Comparison of ENCODE assay signal across 18 cellular contexts in genomic region chr4:100164808-100165760, GRCh38. TPM values are rescaled to one million over a fixed set of nuclear protein-coding genes. Genes with fewer than 3 reads are reported as not detected.
"Had no signal": no experiment of that assay in that cellular context is flagged by ENCODE, and none has a peak within 500 bp of the region (broad histone marks: within the 10 kb centered on the region; RNA-seq: fewer than 3 reads in every experiment).

No MANE protein-coding gene starts in this region.

- H3K27me3 ChIP-seq: brain microvascular endothelial cell, foreskin keratinocyte, spleen, upper lobe of left lung had no signal

- H3K36me3 ChIP-seq: brain microvascular endothelial cell, spleen, upper lobe of left lung had no signal

- H3K27me3 Mint-ChIP-seq: dendritic cell treated with granulocyte-macrophage colony-stimulating factor and Interleukin-4, amounts not matched to agents 40 ng/mL and 50 ng/mL, for 4 days had no signal

- H3K36me3 Mint-ChIP-seq: activated naive CD8-positive, alpha-beta T cell treated with anti-CD3 and anti-CD28 coated beads for 36 hours had no signal

- H3K27ac ChIP-seq: brain microvascular endothelial cell, foreskin keratinocyte, spleen, upper lobe of left lung had no signal

- H3K4me1 ChIP-seq: foreskin keratinocyte, upper lobe of left lung had no signal

- H3K27ac Mint-ChIP-seq: activated CD8-positive, alpha-beta T cell treated with anti-CD3 and anti-CD28 coated beads, Interleukin-2, amount 10 ng/mL, durations not matched to agents 7 days and 5 days; activated naive CD8-positive, alpha-beta T cell treated with anti-CD3 and anti-CD28 coated beads for 36 hours; dendritic cell treated with granulocyte-macrophage colony-stimulating factor and Interleukin-4, amounts not matched to agents 40 ng/mL and 50 ng/mL, for 4 days; stimulated activated naive CD8-positive, alpha-beta T cell treated with anti-CD3 and anti-CD28 coated beads, Interleukin-15, Interleukin-2, amounts not matched to agents 100 ng/mL and 50 ng/mL, for 24 hours; T-helper 1 cell treated with Interleukin-12 subunit alpha and Interleukin-12 subunit beta and Interleukin-4 antibody, amounts not matched to agents 30 μg/mL and 1 μg/mL, for 36 hours; WTC11 had no signal

- H3K4me1 Mint-ChIP-seq: activated naive CD8-positive, alpha-beta T cell treated with anti-CD3 and anti-CD28 coated beads for 36 hours had no signal

- ATAC-seq: activated CD8-positive, alpha-beta T cell treated with anti-CD3 and anti-CD28 coated beads, Interleukin-2, amount 10 ng/mL, durations not matched to agents 7 days and 5 days; foreskin keratinocyte; sciatic nerve; WTC11 had no signal

- DNase-seq: activated CD4-positive, alpha-beta T cell treated with anti-CD3 and anti-CD28 coated beads for 4 hours; activated gamma-delta T cell treated with Interleukin-2 at 50 U/mL for 16 hours; activated naive CD8-positive, alpha-beta T cell treated with anti-CD3 and anti-CD28 coated beads for 36 hours; anterior cingulate cortex; brain microvascular endothelial cell; effector memory CD4-positive, alpha-beta T cell; foreskin keratinocyte; head of caudate nucleus; kidney glomerular epithelial cell; nephron progenitor cell; spleen; upper lobe of left lung had no signal

- H3K4me3 ChIP-seq: spleen, upper lobe of left lung had no signal

- H3K4me3 Mint-ChIP-seq: activated CD8-positive, alpha-beta T cell treated with anti-CD3 and anti-CD28 coated beads, Interleukin-2, amount 10 ng/mL, durations not matched to agents 7 days and 5 days; activated naive CD8-positive, alpha-beta T cell treated with anti-CD3 and anti-CD28 coated beads for 36 hours; dendritic cell treated with granulocyte-macrophage colony-stimulating factor and Interleukin-4, amounts not matched to agents 40 ng/mL and 50 ng/mL, for 4 days; nephron progenitor cell; stimulated activated naive CD8-positive, alpha-beta T cell treated with anti-CD3 and anti-CD28 coated beads, Interleukin-15, Interleukin-2, amounts not matched to agents 100 ng/mL and 50 ng/mL, for 24 hours; T-helper 1 cell treated with Interleukin-12 subunit alpha and Interleukin-12 subunit beta and Interleukin-4 antibody, amounts not matched to agents 30 μg/mL and 1 μg/mL, for 36 hours; WTC11 had no signal

RNA-seq across cellular contexts. Expression of gene DDIT4L, which starts 25.2 kb away (rescaled TPM):
- total RNA-seq: activated CD8-positive, alpha-beta T cell treated with anti-CD3 and anti-CD28 coated beads, Interleukin-2, amount 10 ng/mL, durations not matched to agents 7 days and 5 days had no signal
